14 cellular contexts compared by ENCODE assay signal in the genomic region with DNA sequence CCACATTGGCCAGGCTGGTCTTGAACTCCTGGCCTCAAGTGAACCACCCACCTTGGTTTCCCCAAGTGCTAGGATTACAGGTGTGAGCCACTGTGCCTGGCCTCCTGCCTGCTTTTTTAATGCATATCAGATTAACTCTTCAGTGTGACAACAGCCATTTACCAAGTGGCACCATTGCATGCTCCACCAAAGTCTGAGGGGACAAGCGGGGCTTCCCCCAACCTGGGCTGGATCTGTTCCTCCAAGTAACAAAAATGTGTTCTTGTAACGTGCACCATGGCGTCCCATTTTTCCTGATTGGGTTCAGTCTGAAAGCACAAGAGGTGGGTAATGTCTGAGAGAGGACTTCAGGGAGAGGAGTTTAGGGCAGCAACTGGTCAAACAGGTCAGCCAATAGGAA.
"Had no signal": no experiment of that assay in that cellular context is flagged by ENCODE, and none has a peak within 500 bp of the region (broad histone marks: within the 10 kb centered on the region; RNA-seq: fewer than 3 reads in every experiment).

No MANE protein-coding gene starts in this region.

- DNase-seq: left cardiac atrium; left ventricle myocardium inferior; mesenchymal stem cell; naive B cell; psoas muscle; retina; stimulated activated CD4-positive, alpha-beta T cell treated with anti-CD3 and anti-CD28 coated beads, Interleukin-15, amount 100 ng/mL, for 24 hours; stimulated activated CD4-positive, alpha-beta T cell treated with anti-CD3 and anti-CD28 coated beads, Interleukin-1b, Interleukin-23, amount 100 ng/mL, for 48 hours; stimulated activated CD4-positive, alpha-beta T cell treated with anti-CD3 and anti-CD28 coated beads, Interleukin-4, amount 100 ng/mL, for 24 hours; testis had no signal

- H3K36me3 ChIP-seq: left ventricle myocardium inferior, right lobe of liver, tibial nerve had no signal

- H3K9me3 ChIP-seq: left ventricle myocardium inferior, psoas muscle, right lobe of liver, testis, tibial nerve had no signal

- H3K4me1 ChIP-seq: left ventricle myocardium inferior, psoas muscle, right lobe of liver, testis, tibial nerve had no signal

- H3K27ac ChIP-seq: left ventricle myocardium inferior, psoas muscle, right lobe of liver, testis, tibial nerve had no signal

- H3K4me3 ChIP-seq: left ventricle myocardium inferior, lung, psoas muscle, right lobe of liver, testis, tibial nerve had no signal

- H3K27me3 ChIP-seq: right lobe of liver, testis, tibial nerve had no signal

- ATAC-seq: left cardiac atrium; psoas muscle; right lobe of liver; stimulated activated memory B cell treated with anti-CD40 and anti-IgM and Interleukin-4, amounts not matched to agents 10 μg/mL and 1 μg/mL and 100 μg/mL, for 72 hours had no signal
